ENCODE assay signal across 36 cellular contexts in genomic region chr2:15949551-15949950, GRCh38. TPM values are rescaled to one million over a fixed set of nuclear protein-coding genes. Genes with fewer than 3 reads are reported as not detected.
"Had no signal": no experiment of that assay in that cellular context is flagged by ENCODE, and none has a peak within 500 bp of the region (broad histone marks: within the 10 kb centered on the region; RNA-seq: fewer than 3 reads in every experiment).

No MANE protein-coding gene starts in this region.

- H3K4me1 ChIP-seq: adrenal gland, body of pancreas, colonic mucosa, esophagus squamous epithelium, gastroesophageal sphincter had no signal

- ATAC-seq: activated CD4-positive, CD25-positive, alpha-beta regulatory T cell treated with anti-CD3 and anti-CD28 coated beads, Interleukin-2, amount 50 U/mL, for 24 hours; activated CD8-positive, alpha-beta memory T cell treated with anti-CD3 and anti-CD28 coated beads, Interleukin-2, amount 10 ng/mL, durations not matched to agents 7 days and 5 days; activated CD8-positive, alpha-beta T cell treated with anti-CD3 and anti-CD28 coated beads for 36 hours; activated naive CD8-positive, alpha-beta T cell treated with anti-CD3 and anti-CD28 coated beads, Interleukin-2, amount 50 U/mL, for 24 hours; body of pancreas; gastroesophageal sphincter; heart right ventricle; T-helper 17 cell had no signal

- H3K4me1 Mint-ChIP-seq: activated B cell treated with CpG ODN at 0.5 μM for 24 hours; activated CD8-positive, alpha-beta memory T cell treated with anti-CD3 and anti-CD28 coated beads, Interleukin-2, amount 10 ng/mL, durations not matched to agents 7 days and 5 days; activated naive CD4-positive, alpha-beta T cell treated with anti-CD3 and anti-CD28 coated beads, Interleukin-2, amount 50 U/mL, for 24 hours; activated naive CD8-positive, alpha-beta T cell treated with anti-CD3 and anti-CD28 coated beads for 36 hours; activated naive CD8-positive, alpha-beta T cell treated with anti-CD3 and anti-CD28 coated beads, Interleukin-2, amount 50 U/mL, for 24 hours; T-helper 17 cell had no signal

- H3K27ac Mint-ChIP-seq: activated B cell treated with CpG ODN at 0.5 μM for 24 hours; activated CD8-positive, alpha-beta memory T cell treated with anti-CD3 and anti-CD28 coated beads, Interleukin-2, amount 10 ng/mL, durations not matched to agents 7 days and 5 days; activated CD8-positive, alpha-beta T cell treated with anti-CD3 and anti-CD28 coated beads for 36 hours; activated naive CD4-positive, alpha-beta T cell treated with anti-CD3 and anti-CD28 coated beads for 36 hours; activated naive CD4-positive, alpha-beta T cell treated with anti-CD3 and anti-CD28 coated beads, Interleukin-2, amount 50 U/mL, for 24 hours; activated naive CD8-positive, alpha-beta T cell treated with anti-CD3 and anti-CD28 coated beads for 36 hours; activated naive CD8-positive, alpha-beta T cell treated with anti-CD3 and anti-CD28 coated beads, Interleukin-2, amount 50 U/mL, for 24 hours; activated T-helper 1 cell treated with anti-CD3 and anti-CD28 coated beads, Interleukin-12 subunit alpha, Interleukin-12 subunit beta, Interleukin-2, Interleukin-4 antibody, amounts not matched to agents 30 ng/mL and 10 ng/mL and 1 ng/mL, durations not matched to agents 14 hours and 24 hours and 36 hours; activated T-helper 2 cell treated with anti-CD3 and anti-CD28 coated beads, Interferon-gamma antibody, Interleukin-2, Interleukin-4, amounts not matched to agents 10 μg/mL and 5 μg/mL and 100 μg/mL, durations not matched to agents 14 hours and 24 hours and 36 hours; T-helper 17 cell; T-helper 2 cell treated with Interferon-gamma antibody and Interleukin-4, amounts not matched to agents 5 μg/mL and 100 μg/mL, for 36 hours had no signal

- DNase-seq: activated B cell treated with CpG ODN at 0.5 μM for 24 hours; activated CD4-positive, alpha-beta T cell treated with anti-CD3 and anti-CD28 coated beads for 48 hours; activated CD4-positive, alpha-beta T cell treated with anti-CD3 and anti-CD28 coated beads, Interleukin-2, amount 50 U/mL, for 1 hour; activated CD4-positive, alpha-beta T cell treated with anti-CD3 and anti-CD28 coated beads, Interleukin-2, amount 50 U/mL, for 48 hours; activated CD8-positive, alpha-beta memory T cell treated with anti-CD3 and anti-CD28 coated beads, Interleukin-2, amount 10 ng/mL, durations not matched to agents 7 days and 5 days; activated CD8-positive, alpha-beta memory T cell treated with anti-CD3 and anti-CD28 coated beads, Interleukin-2, amount 50 U/mL, for 4 hours; activated CD8-positive, alpha-beta T cell treated with anti-CD3 and anti-CD28 coated beads for 36 hours; activated effector memory CD4-positive, alpha-beta T cell treated with anti-CD3 and anti-CD28 coated beads, Interleukin-2, amount 50 U/mL, for 16 hours; activated naive CD4-positive, alpha-beta T cell treated with anti-CD3 and anti-CD28 coated beads for 36 hours; activated naive CD8-positive, alpha-beta T cell treated with anti-CD3 and anti-CD28 coated beads for 36 hours; activated naive CD8-positive, alpha-beta T cell treated with anti-CD3 and anti-CD28 coated beads, Interleukin-2, amount 50 U/mL, for 24 hours; activated T-cell treated with anti-CD3 and anti-CD28 coated beads, Interleukin-2, amount 50 U/mL, for 1 hour; activated T-cell treated with anti-CD3 and anti-CD28 coated beads, Interleukin-2, amount 50 U/mL, for 48 hours; adrenal gland; amygdala; aorta; body of pancreas; central memory CD4-positive, alpha-beta T cell; cerebellar nuclear complex; colonic mucosa; effector CD8-positive, alpha-beta T cell; esophagus squamous epithelium; foreskin melanocyte; heart right ventricle; T-helper 1 cell; T-helper 17 cell; T1000 had no signal

- H3K4me3 ChIP-seq: adrenal gland, body of pancreas, colonic mucosa, esophagus squamous epithelium, gastroesophageal sphincter, heart right ventricle had no signal

- H3K27ac ChIP-seq: adrenal gland, body of pancreas, colonic mucosa, epithelial cell of prostate, esophagus squamous epithelium, gastroesophageal sphincter, heart right ventricle had no signal

- H3K4me3 Mint-ChIP-seq: activated B cell treated with CpG ODN at 0.5 μM for 24 hours; activated CD8-positive, alpha-beta memory T cell treated with anti-CD3 and anti-CD28 coated beads, Interleukin-2, amount 10 ng/mL, durations not matched to agents 7 days and 5 days; activated CD8-positive, alpha-beta T cell treated with anti-CD3 and anti-CD28 coated beads for 36 hours; activated naive CD4-positive, alpha-beta T cell treated with anti-CD3 and anti-CD28 coated beads for 36 hours; activated naive CD4-positive, alpha-beta T cell treated with anti-CD3 and anti-CD28 coated beads, Interleukin-2, amount 50 U/mL, for 24 hours; activated naive CD8-positive, alpha-beta T cell treated with anti-CD3 and anti-CD28 coated beads for 36 hours; activated naive CD8-positive, alpha-beta T cell treated with anti-CD3 and anti-CD28 coated beads, Interleukin-2, amount 50 U/mL, for 24 hours; activated T-helper 1 cell treated with anti-CD3 and anti-CD28 coated beads, Interleukin-12 subunit alpha, Interleukin-12 subunit beta, Interleukin-2, Interleukin-4 antibody, amounts not matched to agents 30 ng/mL and 10 ng/mL and 1 ng/mL, durations not matched to agents 14 hours and 24 hours and 36 hours; T-helper 17 cell; T-helper 2 cell treated with Interferon-gamma antibody and Interleukin-4, amounts not matched to agents 5 μg/mL and 100 μg/mL, for 36 hours had no signal

- H3K27me3 Mint-ChIP-seq: activated naive CD4-positive, alpha-beta T cell treated with anti-CD3 and anti-CD28 coated beads, Interleukin-2, amount 50 U/mL, for 24 hours had no signal

- H3K27me3 ChIP-seq: adrenal gland, body of pancreas, colonic mucosa, esophagus squamous epithelium had no signal

- H3K36me3 Mint-ChIP-seq: activated CD8-positive, alpha-beta memory T cell treated with anti-CD3 and anti-CD28 coated beads, Interleukin-2, amount 10 ng/mL, durations not matched to agents 7 days and 5 days; activated naive CD4-positive, alpha-beta T cell treated with anti-CD3 and anti-CD28 coated beads, Interleukin-2, amount 50 U/mL, for 24 hours; activated naive CD8-positive, alpha-beta T cell treated with anti-CD3 and anti-CD28 coated beads for 36 hours had no signal

- H3K36me3 ChIP-seq: adrenal gland, colonic mucosa, esophagus squamous epithelium had no signal

- H3K9me3 Mint-ChIP-seq: activated B cell treated with CpG ODN at 0.5 μM for 24 hours; activated CD8-positive, alpha-beta T cell treated with anti-CD3 and anti-CD28 coated beads for 36 hours; activated naive CD4-positive, alpha-beta T cell treated with anti-CD3 and anti-CD28 coated beads for 36 hours; activated naive CD4-positive, alpha-beta T cell treated with anti-CD3 and anti-CD28 coated beads, Interleukin-2, amount 50 U/mL, for 24 hours; activated naive CD8-positive, alpha-beta T cell treated with anti-CD3 and anti-CD28 coated beads for 36 hours; activated naive CD8-positive, alpha-beta T cell treated with anti-CD3 and anti-CD28 coated beads, Interleukin-2, amount 50 U/mL, for 24 hours; activated T-helper 1 cell treated with anti-CD3 and anti-CD28 coated beads, Interleukin-12 subunit alpha, Interleukin-12 subunit beta, Interleukin-2, Interleukin-4 antibody, amounts not matched to agents 30 ng/mL and 10 ng/mL and 1 ng/mL, durations not matched to agents 14 hours and 24 hours and 36 hours; activated T-helper 2 cell treated with anti-CD3 and anti-CD28 coated beads, Interferon-gamma antibody, Interleukin-2, Interleukin-4, amounts not matched to agents 10 μg/mL and 5 μg/mL and 100 μg/mL, durations not matched to agents 14 hours and 24 hours and 36 hours; T-helper 2 cell treated with Interferon-gamma antibody and Interleukin-4, amounts not matched to agents 5 μg/mL and 100 μg/mL, for 36 hours had no signal

- H3K9me3 ChIP-seq: adrenal gland, body of pancreas, colonic mucosa, esophagus squamous epithelium, gastroesophageal sphincter, heart right ventricle had no signal

RNA-seq across cellular contexts. Expression of gene MYCN, which starts 9.2 kb away (rescaled TPM):
- total RNA-seq: activated B cell treated with CpG ODN at 0.5 μM for 24 hours; activated CD8-positive, alpha-beta memory T cell treated with anti-CD3 and anti-CD28 coated beads for 36 hours; activated CD8-positive, alpha-beta memory T cell treated with anti-CD3 and anti-CD28 coated beads, Interleukin-2, amount 10 ng/mL, durations not matched to agents 7 days and 5 days; activated T-helper 1 cell treated with anti-CD3 and anti-CD28 coated beads, Interleukin-12 subunit alpha, Interleukin-12 subunit beta, Interleukin-2, Interleukin-4 antibody, amounts not matched to agents 30 ng/mL and 10 ng/mL and 1 ng/mL, durations not matched to agents 14 hours and 24 hours and 36 hours; activated T-helper 2 cell treated with anti-CD3 and anti-CD28 coated beads, Interferon-gamma antibody, Interleukin-2, Interleukin-4, amounts not matched to agents 10 μg/mL and 5 μg/mL and 100 μg/mL, durations not matched to agents 14 hours and 24 hours and 36 hours; body of pancreas; fibroblast of lung had no signal
